ENCODE assay signal across 8 cellular contexts in the genomic region with DNA sequence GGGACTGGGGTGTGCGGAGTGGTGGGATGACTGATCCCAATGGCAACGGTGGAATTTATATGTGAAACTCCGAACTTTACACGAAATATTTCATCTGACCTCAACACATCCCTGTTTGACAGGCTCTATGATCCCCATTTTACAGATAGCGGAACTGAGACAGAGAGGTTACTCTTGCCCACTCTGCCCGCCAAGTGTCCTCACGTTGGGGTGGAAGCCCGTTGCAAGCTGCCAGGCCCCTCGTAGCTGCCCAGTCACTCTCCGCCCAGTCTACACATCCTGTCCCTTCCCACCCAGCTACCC. TPM values are rescaled to one million over a fixed set of nuclear protein-coding genes. Genes with fewer than 3 reads are reported as not detected.
DNase-seq lines count a peak whose midpoint lies in the region; ATAC-seq and TF ChIP-seq lines count a peak whose summit lies in the region.

No MANE protein-coding gene starts in this region.

- H3K4me3 Mint-ChIP-seq in stimulated activated naive CD8-positive, alpha-beta T cell treated with anti-CD3 and anti-CD28 coated beads, Interleukin-15, Interleukin-2, amounts not matched to agents 100 ng/mL and 50 ng/mL, for 24 hours, result peak overlapping the region; percentile 90
- H3K4me3 Mint-ChIP-seq in brain (peak overlapping the region; percentile 72 to 86 (median 76)), mesothelial cell of epicardium (peak overlapping the region; percentile 65)

- DNase-seq in stimulated activated naive CD8-positive, alpha-beta T cell treated with anti-CD3 and anti-CD28 coated beads, Interleukin-15, Interleukin-2, amounts not matched to agents 100 U/mL and 50 U/mL, for 24 hours, result no peak
- DNase-seq in mesothelial cell of epicardium (ENCODE audit: low spot score in 2 of 2, unreplicated experiment in 2 of 2), result no peak
- DNase-seq in OCI-M2 (lab: John Stamatoyannopoulos, UW; ENCODE audit: unreplicated experiment), result no peak
- no peak for DNase-seq in NCI-H226
- DNase-seq in HUDEP-2 (lab: John Stamatoyannopoulos, UW; ENCODE audit: unreplicated experiment in 76 of 76), result no peak

- no peaks in the 10 kb centered on the region for H3K27me3 Mint-ChIP-seq in stimulated activated naive CD8-positive, alpha-beta T cell treated with anti-CD3 and anti-CD28 coated beads, Interleukin-15, Interleukin-2, amounts not matched to agents 100 ng/mL and 50 ng/mL, for 24 hours
- H3K27me3 Mint-ChIP-seq in brain (peaks cover 63% of the 10 kb centered on the region), mesothelial cell of epicardium (ENCODE audit: low read depth) (peaks cover 43% of the 10 kb centered on the region)

- peaks cover 10% of the 10 kb centered on the region for H3K36me3 Mint-ChIP-seq in stimulated activated naive CD8-positive, alpha-beta T cell treated with anti-CD3 and anti-CD28 coated beads, Interleukin-15, Interleukin-2, amounts not matched to agents 100 ng/mL and 50 ng/mL, for 24 hours (ENCODE audit: low read depth)
- no peaks in the 10 kb centered on the region for H3K36me3 Mint-ChIP-seq in brain
- H3K36me3 Mint-ChIP-seq in mesothelial cell of epicardium, result no peaks in the 10 kb centered on the region

- H3K9me3 Mint-ChIP-seq in stimulated activated naive CD8-positive, alpha-beta T cell treated with anti-CD3 and anti-CD28 coated beads, Interleukin-15, Interleukin-2, amounts not matched to agents 100 ng/mL and 50 ng/mL, for 24 hours, result no peaks in the 10 kb centered on the region
- H3K9me3 Mint-ChIP-seq in brain (peaks cover 0 to 18% (median 10%) of the 10 kb centered on the region in 5 experiments), mesothelial cell of epicardium (no peaks in the 10 kb centered on the region)

- peaks cover 48% of the 10 kb centered on the region for H3K4me1 Mint-ChIP-seq in stimulated activated naive CD8-positive, alpha-beta T cell treated with anti-CD3 and anti-CD28 coated beads, Interleukin-15, Interleukin-2, amounts not matched to agents 100 ng/mL and 50 ng/mL, for 24 hours (ENCODE audit: low read depth)
- H3K4me1 Mint-ChIP-seq in brain (peaks cover 28% of the 10 kb centered on the region), mesothelial cell of epicardium (peaks cover 29% of the 10 kb centered on the region)

- no peak for TF ChIP-seq CTCF in brain (conservative IDR thresholded peaks at IDR 0.05)
- no peak for TF ChIP-seq CTCF in mesothelial cell of epicardium (IDR thresholded peaks at IDR 0.05; ENCODE audit: unreplicated experiment)

- peak overlapping the region; percentile 97 for H3K27ac Mint-ChIP-seq in stimulated activated naive CD8-positive, alpha-beta T cell treated with anti-CD3 and anti-CD28 coated beads, Interleukin-15, Interleukin-2, amounts not matched to agents 100 ng/mL and 50 ng/mL, for 24 hours
- H3K27ac Mint-ChIP-seq in brain (peak overlapping the region in 2 of 5 experiments; percentile 41 to 59), mesothelial cell of epicardium (peak overlapping the region; percentile 61)

- no peak for ATAC-seq in stimulated activated naive CD8-positive, alpha-beta T cell treated with anti-CD3 and anti-CD28 coated beads, Interleukin-15, Interleukin-2, amounts not matched to agents 100 U/mL and 50 U/mL, for 24 hours
- ATAC-seq in HG02970 (IDR thresholded peaks at IDR 0.05; ENCODE audit: low FRiP score, unreplicated experiment), result no peak

RNA-seq across cellular contexts. Expression of a gene that starts 0.4 kb away (rescaled TPM):
- 7.1 TPM for polyA plus RNA-seq in brain (ENCODE audit: insufficient read depth, low read depth, low replicate concordance)
- 11.8 to 12.9 TPM (median 12.3 TPM) in 3 replicates for total RNA-seq in mesothelial cell of epicardium

RNA-seq across cellular contexts. Expression of a gene that starts 48.9 kb away (rescaled TPM):
- 772 TPM for polyA plus RNA-seq in brain (ENCODE audit: insufficient read depth, low read depth, low replicate concordance)
- total RNA-seq in mesothelial cell of epicardium, result 693 to 723 TPM (median 708 TPM) in 3 replicates

RNA-seq across cellular contexts. Expression of a gene that starts 49.9 kb away (rescaled TPM):
- 89.7 TPM for polyA plus RNA-seq in brain (ENCODE audit: insufficient read depth, low read depth, low replicate concordance)
- 217 to 225 TPM (median 224 TPM) in 3 replicates for total RNA-seq in mesothelial cell of epicardium
